17 cellular contexts compared by ENCODE assay signal in the genomic region with DNA sequence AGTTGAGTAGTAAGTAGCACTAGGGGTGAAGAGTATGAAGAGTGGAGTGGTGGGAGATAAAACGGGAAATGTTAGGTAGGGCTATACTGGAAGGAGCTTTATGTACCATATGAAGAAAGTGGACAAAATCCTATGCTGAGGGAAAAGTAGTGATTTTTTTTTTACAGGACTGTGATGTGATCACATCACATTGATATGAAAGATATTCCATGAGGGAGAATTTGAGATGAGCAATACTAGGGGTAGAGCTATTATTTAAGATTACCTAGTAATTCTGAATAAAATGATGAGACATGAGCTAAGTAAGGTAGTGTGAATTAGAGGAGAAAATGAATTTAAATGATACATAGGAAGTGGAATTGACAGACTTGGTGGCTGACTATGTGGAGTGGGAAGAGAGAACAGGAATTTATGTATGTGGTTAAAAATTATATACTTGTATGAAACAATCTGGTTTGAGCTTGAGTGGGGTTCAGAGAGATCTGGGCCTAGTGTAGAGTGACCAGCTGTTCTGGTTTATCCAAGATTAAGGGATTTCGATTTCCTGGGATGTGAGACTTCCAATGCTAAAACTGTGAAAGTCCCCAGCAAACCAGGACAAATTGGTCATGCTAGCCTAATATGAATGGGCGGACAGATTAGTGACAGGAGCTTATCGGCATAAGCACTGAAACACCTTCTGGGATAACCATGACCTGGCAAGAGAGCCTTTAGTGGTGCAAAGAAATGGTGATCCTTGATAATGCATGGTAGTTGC. TPM values are rescaled to one million over a fixed set of nuclear protein-coding genes. Genes with fewer than 3 reads are reported as not detected.
DNase-seq lines count a peak whose midpoint lies in the region; ATAC-seq, FAIRE-seq and TF ChIP-seq lines count a peak whose summit lies in the region.
"Had no signal": no experiment of that assay in that cellular context is flagged by ENCODE, and none has a peak within 500 bp of the region (broad histone marks: within the 10 kb centered on the region; RNA-seq: fewer than 3 reads in every experiment).

No MANE protein-coding gene starts in this region.

- CTCF ChIA-PET in MCF 10A (lab: Yijun Ruan, JAX), result interaction anchor here (0.6 to 7.8 kb wide), 41 partner anchors 12 to 746 kb away, joined by 3 to 152 read pairs (median 4); no protein-coding TSS in a partner anchor

- no peaks in the 10 kb centered on the region for H3K27me3 ChIP-seq in keratinocyte (ENCODE audit: control insufficient read depth, extremely low read depth, insufficient read depth, low read length)
- H3K27me3 ChIP-seq in psoas muscle (ENCODE audit: insufficient read depth in 3 of 3, low read length in 2 of 3), result no peaks in the 10 kb centered on the region
- H3K27me3 ChIP-seq: heart right ventricle had no signal

- ATAC-seq in activated T-cell treated with anti-CD3 and anti-CD28 coated beads, Interleukin-2, amount 50 U/mL, for 72 hours (replicated peaks in 1 of 2), result no peak
- no peak for ATAC-seq in psoas muscle

- H3K4me3 Mint-ChIP-seq in activated T-cell treated with anti-CD3 and anti-CD28 coated beads, Interleukin-2, amount 50 U/mL, for 72 hours, result no peak overlapping the region
- H3K4me3 Mint-ChIP-seq in MCF 10A (ENCODE audit: unreplicated experiment), result no peak overlapping the region
- no peak overlapping the region for H3K4me3 Mint-ChIP-seq in nephron progenitor cell
- H3K4me3 Mint-ChIP-seq: natural killer cell, T-cell had no signal

- peak overlapping the region; percentile 23 for H3K27ac Mint-ChIP-seq in activated T-cell treated with anti-CD3 and anti-CD28 coated beads, Interleukin-2, amount 50 U/mL, for 72 hours
- H3K27ac Mint-ChIP-seq in MCF 10A (ENCODE audit: low read depth, unreplicated experiment), result peak overlapping the region; percentile 52
- no peak overlapping the region for H3K27ac Mint-ChIP-seq in nephron progenitor cell
- H3K27ac Mint-ChIP-seq: natural killer cell, T-cell had no signal

- H3K79me2 ChIP-seq in keratinocyte (ENCODE audit: control insufficient read depth, insufficient read depth, low read length), result no peaks in the 10 kb centered on the region

- peak; percentile 80 for FAIRE-seq in keratinocyte (lab: Jason Lieb, UNC)

- no peaks in the 10 kb centered on the region for H3K9me3 Mint-ChIP-seq in activated T-cell treated with anti-CD3 and anti-CD28 coated beads, Interleukin-2, amount 50 U/mL, for 72 hours
- no peaks in the 10 kb centered on the region for H3K9me3 Mint-ChIP-seq in MCF 10A (ENCODE audit: unreplicated experiment)
- peaks cover 25% of the 10 kb centered on the region for H3K9me3 Mint-ChIP-seq in nephron progenitor cell
- H3K9me3 Mint-ChIP-seq: natural killer cell, T-cell had no signal

- no peaks in the 10 kb centered on the region for H4K20me1 ChIP-seq in keratinocyte (ENCODE audit: control insufficient read depth, extremely low read depth, insufficient read depth, low read length)

- H3K4me1 Mint-ChIP-seq in activated T-cell treated with anti-CD3 and anti-CD28 coated beads, Interleukin-2, amount 50 U/mL, for 72 hours (ENCODE audit: low read depth), result no peaks in the 10 kb centered on the region
- H3K4me1 Mint-ChIP-seq in MCF 10A (ENCODE audit: insufficient read depth, unreplicated experiment) (peaks cover 23% of the 10 kb centered on the region), nephron progenitor cell (no peaks in the 10 kb centered on the region)
- H3K4me1 Mint-ChIP-seq: natural killer cell, T-cell had no signal

- TF ChIP-seq CTCF in MCF 10A (IDR thresholded peaks at IDR 0.05; ENCODE audit: unreplicated experiment), result no peak
- TF ChIP-seq CTCF in keratinocyte (optimal IDR thresholded peaks at IDR 0.05 in 1 of 3, IDR thresholded peaks at IDR 0.05 in 1 of 3, conservative IDR thresholded peaks at IDR 0.05 in 1 of 3; ENCODE audit: extremely low read depth in 1 of 3, insufficient read depth in 2 of 3, low read length in 3 of 3), result no peak
- TF ChIP-seq CTCF in nephron progenitor cell (IDR thresholded peaks at IDR 0.05), result no peak
- no peak for TF ChIP-seq CTCF in psoas muscle (IDR thresholded peaks at IDR 0.05)

- POLR2A ChIA-PET in MCF 10A (lab: Yijun Ruan, JAX), result interaction anchor here (0.6 to 4.0 kb wide), 20 partner anchors 26 to 204 kb away, joined by 3 to 77 read pairs (median 6); partner anchors contain the start of genes GSN and RAB14

- peak overlapping the region; percentile 48 for H3K9ac ChIP-seq in keratinocyte (ENCODE audit: control insufficient read depth, extremely low read depth, insufficient read depth, low read length)

- peak overlapping the region; percentile 72 for H3K4me2 ChIP-seq in keratinocyte (ENCODE audit: control insufficient read depth, extremely low read depth, insufficient read depth, low read depth, low read length)

- dilution Hi-C loops in keratinocyte (cut with MboI; ENCODE audit: extremely low pct_ligation_motif_present, low sequenced_read_pairs), result no loop called here

- intact Hi-C loops in MCF 10A (cut with micrococcal nuclease) (no loop called here), psoas muscle (cut with DNase I) (loop anchor here in 1 of 2 donors (2.0 kb wide), 2 partner anchors 79 to 185 kb away; no protein-coding TSS in a partner anchor)

- no peaks in the 10 kb centered on the region for H3K36me3 Mint-ChIP-seq in activated T-cell treated with anti-CD3 and anti-CD28 coated beads, Interleukin-2, amount 50 U/mL, for 72 hours (ENCODE audit: insufficient read depth in 2 of 2)
- H3K36me3 Mint-ChIP-seq in MCF 10A (ENCODE audit: insufficient read depth, unreplicated experiment) (no peaks in the 10 kb centered on the region), nephron progenitor cell (ENCODE audit: low read depth) (no peaks in the 10 kb centered on the region)
- H3K36me3 Mint-ChIP-seq: natural killer cell, T-cell had no signal

- H3K4me1 ChIP-seq in keratinocyte (ENCODE audit: control insufficient read depth, extremely low read depth, insufficient read depth, low read length), result peaks cover 32% of the 10 kb centered on the region
- peaks cover 4% of the 10 kb centered on the region for H3K4me1 ChIP-seq in psoas muscle

- BruUV-seq in MCF 10A (replicated peaks; lab: Mats Ljungman, UMichigan), result no TSS peak

- no peaks in the 10 kb centered on the region for H3K9me1 ChIP-seq in keratinocyte (ENCODE audit: control insufficient read depth, extremely low read depth, insufficient read depth, low read length)

- H3K36me3 ChIP-seq in keratinocyte (ENCODE audit: control insufficient read depth in 2 of 2, extremely low read depth in 1 of 2, insufficient read depth in 2 of 2, low read length in 2 of 2) (no peaks in the 10 kb centered on the region), psoas muscle (ENCODE audit: insufficient read depth in 1 of 2, low read depth in 1 of 2) (no peaks in the 10 kb centered on the region)
- H3K36me3 ChIP-seq: heart right ventricle, thoracic aorta had no signal

- no peak for DNase-seq in activated T-cell treated with anti-CD3 and anti-CD28 coated beads, Interleukin-2, amount 50 U/mL, for 72 hours
- no peak for DNase-seq in activated T-cell treated with anti-CD3 and anti-CD28 coated beads, Interleukin-2, amount 50 U/mL, for 48 hours
- no peak for DNase-seq in MCF 10A (ENCODE audit: unreplicated experiment)
- DNase-seq in keratinocyte (ENCODE audit: low read depth, low spot score), result no peak
- no peak for DNase-seq in nephron progenitor cell
- DNase-seq in psoas muscle, result no peak
- DNase-seq in foreskin melanocyte, result no peak
- no peak for DNase-seq in activated CD4-positive, alpha-beta T cell treated with anti-CD3 and anti-CD28 coated beads, Interleukin-2, amount 50 U/mL, for 4 hours
- DNase-seq: 8988T; activated CD4-positive, alpha-beta T cell treated with anti-CD3 and anti-CD28 coated beads, Interleukin-2, amount 50 U/mL, for 48 hours; activated naive CD4-positive, alpha-beta T cell treated with anti-CD3 and anti-CD28 coated beads, Interleukin-2, amount 50 U/mL, for 16 hours; activated T-cell treated with anti-CD3 and anti-CD28 coated beads for 4 hours; natural killer cell had no signal

- 66 to 74% (median 68%) methylated on average over 4 of the region's 4 CpGs for WGBS in psoas muscle, 3 donors

- H3K27me3 Mint-ChIP-seq in activated T-cell treated with anti-CD3 and anti-CD28 coated beads, Interleukin-2, amount 50 U/mL, for 72 hours (ENCODE audit: low read depth), result no peaks in the 10 kb centered on the region
- no peaks in the 10 kb centered on the region for H3K27me3 Mint-ChIP-seq in MCF 10A (ENCODE audit: insufficient read depth, unreplicated experiment)
- H3K27me3 Mint-ChIP-seq in nephron progenitor cell (ENCODE audit: low read depth, poor library complexity), result peaks cover 17% of the 10 kb centered on the region

- H3K9me3 ChIP-seq in keratinocyte (ENCODE audit: control insufficient read depth, low read depth, low read length) (peaks cover 5% of the 10 kb centered on the region), psoas muscle (peaks cover 5% of the 10 kb centered on the region)
- H3K9me3 ChIP-seq: thoracic aorta had no signal

- H2AFZ ChIP-seq in keratinocyte (ENCODE audit: control insufficient read depth, low read length), result peak overlapping the region; percentile 15

- H3K4me3 ChIP-seq in keratinocyte (ENCODE audit: control insufficient read depth in 2 of 3, extremely low read depth in 1 of 3, insufficient read depth in 2 of 3, low read depth in 1 of 3, low read length in 3 of 3), result no peak overlapping the region
- H3K4me3 ChIP-seq in psoas muscle, result no peak overlapping the region
- H3K4me3 ChIP-seq: heart right ventricle, thoracic aorta had no signal

- peak overlapping the region; percentile 87 for H3K27ac ChIP-seq in keratinocyte (ENCODE audit: control insufficient read depth, insufficient read depth, low read length)
- no peak overlapping the region for H3K27ac ChIP-seq in psoas muscle
- H3K27ac ChIP-seq: C4-2B, heart right ventricle, thoracic aorta had no signal

RNA-seq across cellular contexts. Expression of gene STOM, which starts 29.3 kb away (rescaled TPM):
- total RNA-seq in activated T-cell treated with anti-CD3 and anti-CD28 coated beads, Interleukin-2, amount 50 U/mL, for 72 hours, result 10 to 100 TPM; 63.7 to 90.6 TPM
- total RNA-seq in MCF 10A (2022) (200 and 231 TPM in 2 replicates), psoas muscle (100 to 1,000 TPM in 3 of 4 donors, 10 to 100 TPM in 1; 89.6 to 237 (median 114) TPM)
- polyA plus RNA-seq in keratinocyte (100.0 to 121 TPM (median 101 TPM) in 3 replicates), psoas muscle (10 to 100 TPM; 53.2 to 83.4 (median 62.2) TPM)
- polyA plus RNA-seq in keratinocyte (2011; ENCODE audit: low read depth), result 20.5 TPM
- polyA plus RNA-seq in keratinocyte (2011; cell fraction: cytosol; rRNA removed), result 43.3 and 64.2 TPM in 2 replicates
- polyA plus RNA-seq in keratinocyte (2011; cell fraction: nucleus; rRNA removed), result 80.3 and 89.8 TPM in 2 replicates
- polyA plus RNA-seq in keratinocyte (2012; ENCODE audit: low replicate concordance), result 60.8 and 77.7 TPM in 2 replicates
- 31.5 to 57.7 TPM (median 44.8 TPM) in 3 replicates for polyA minus RNA-seq in keratinocyte
- polyA minus RNA-seq in keratinocyte (2011; cell fraction: cytosol; rRNA and poly(A)+ RNA removed), result 58.7 TPM
- 66.6 and 104 TPM in 2 replicates for polyA minus RNA-seq in keratinocyte (2011; cell fraction: nucleus; rRNA and poly(A)+ RNA removed)
